Comparison of ENCODE assay signal across 8 cellular contexts in genomic region chr3:86563358-86563970, GRCh38.
DNase-seq lines count a peak whose midpoint lies in the region; ATAC-seq, FAIRE-seq and TF ChIP-seq lines count a peak whose summit lies in the region.

No MANE protein-coding gene starts in this region.

- no peak overlapping the region for H3K27ac Mint-ChIP-seq in CD14-positive monocyte

- peak; percentile 60 for TF ChIP-seq CTCF in CD14-positive monocyte (IDR thresholded peaks at IDR 0.05)

- peak; percentile 91 for FAIRE-seq in TTC549 (lab: Jason Lieb, UNC)

- H3K4me1 Mint-ChIP-seq in CD14-positive monocyte: no peaks in the 10 kb centered on the region

- peak; percentile 77 for ATAC-seq in GM21390 (IDR thresholded peaks at IDR 0.05; ENCODE audit: unreplicated experiment)
- no peak for ATAC-seq in left cardiac atrium

- intact Hi-C loops in CD14-positive monocyte (cut with micrococcal nuclease) (no loop called here), left cardiac atrium (cut with DNase I) (no loop called here)

- DNase-seq in CD14-positive monocyte (ENCODE audit: low spot score): no peak
- DNase-seq in MV-4-11 (lab: John Stamatoyannopoulos, UW): peak; percentile 25
- peak; percentile 1 for DNase-seq in hepatic stellate cell (ENCODE audit: low spot score)
- DNase-seq in GOT3 (lab: John Stamatoyannopoulos, UW): no peak
- no peak for DNase-seq in activated CD4-positive, alpha-beta T cell treated with anti-CD3 and anti-CD28 coated beads for 48 hours
- no peak for DNase-seq in left cardiac atrium

- H3K27me3 Mint-ChIP-seq in CD14-positive monocyte (ENCODE audit: low read depth in 3 of 3): no peaks in the 10 kb centered on the region

- H3K4me3 Mint-ChIP-seq in CD14-positive monocyte: no peak overlapping the region

- peaks cover 0 to under 1% (median 0%) of the 10 kb centered on the region in 7 donors for H3K9me3 Mint-ChIP-seq in CD14-positive monocyte

- H3K36me3 Mint-ChIP-seq in CD14-positive monocyte: no peaks in the 10 kb centered on the region

Comparison
In these comparisons a context has a peak if more than half of its experiments do, and no peak if none do; other contexts are left out.
1. DNase-seq: peak in MV-4-11 (single experiment) and hepatic stellate cell (single experiment); none in CD14-positive monocyte (single experiment), GOT3 (single experiment), activated CD4-positive, alpha-beta T cell treated with anti-CD3 and anti-CD28 coated beads for 48 hours (single experiment) and left cardiac atrium (single experiment).